Comparison of ENCODE assay signal across 7 cellular contexts in the genomic region with DNA sequence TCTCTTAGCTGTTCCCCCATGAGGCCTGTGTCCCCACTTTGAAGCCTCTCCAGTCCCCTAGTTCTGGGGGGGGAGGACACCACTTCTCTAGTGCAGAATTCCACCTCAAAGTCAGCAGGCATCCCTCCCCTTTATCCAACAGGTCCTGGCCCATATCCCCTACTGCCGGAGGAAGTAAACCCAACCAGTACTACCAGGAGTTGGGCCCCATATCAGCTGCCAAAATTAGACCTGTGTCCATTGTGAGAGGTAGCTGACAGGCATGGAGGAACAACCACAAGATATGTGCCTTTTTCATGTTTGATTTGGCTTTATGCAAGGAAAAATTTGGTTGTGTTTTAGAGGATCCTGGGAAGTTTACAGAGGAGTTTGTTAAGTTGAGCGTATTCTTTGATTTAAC.
"Had no signal": no experiment of that assay in that cellular context is flagged by ENCODE, and none has a peak within 500 bp of the region (broad histone marks: within the 10 kb centered on the region; RNA-seq: fewer than 3 reads in every experiment).

No MANE protein-coding gene starts in this region.

- DNase-seq: IMR-90, KBM-7, KG1 had no signal

- H3K27ac ChIP-seq: HL-60 had no signal

- H3K4me3 Mint-ChIP-seq: IgD-negative memory B cell had no signal

- H3K9me3 Mint-ChIP-seq: IgD-negative memory B cell had no signal

- FAIRE-seq: HepG2, HTR-8/SVneo had no signal

- H3K4me1 Mint-ChIP-seq: IgD-negative memory B cell had no signal

- H3K27ac Mint-ChIP-seq: IgD-negative memory B cell had no signal

- ATAC-seq: HepG2 had no signal
